In the genomic region with DNA sequence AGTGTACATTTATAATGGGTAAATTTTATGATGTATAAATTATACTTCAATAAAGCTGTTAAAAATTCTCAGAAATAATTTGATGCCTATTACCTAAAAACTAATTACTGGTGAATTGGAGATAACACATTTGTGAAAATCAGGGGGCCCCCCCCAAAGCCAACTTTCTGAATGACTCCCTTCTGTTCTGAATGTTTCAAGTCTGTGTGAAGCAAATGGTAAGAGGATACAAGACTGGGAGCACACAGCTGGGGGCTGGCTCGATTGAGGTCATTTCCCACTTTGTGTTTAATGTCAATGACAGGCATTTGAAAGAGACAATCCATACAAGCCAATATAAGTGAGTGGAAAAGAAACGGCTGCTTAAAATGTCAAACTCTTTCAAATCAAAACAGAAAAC, we compare ENCODE assay signal across 18 cellular contexts.
"Had no signal": no experiment of that assay in that cellular context is flagged by ENCODE, and none has a peak within 500 bp of the region (broad histone marks: within the 10 kb centered on the region; RNA-seq: fewer than 3 reads in every experiment).

No MANE protein-coding gene starts in this region.

- H3K36me3 Mint-ChIP-seq: activated naive CD4-positive, alpha-beta T cell treated with anti-CD3 and anti-CD28 coated beads, Interleukin-2, amount 50 U/mL, for 24 hours; naive thymus-derived CD8-positive, alpha-beta T cell; neural progenitor cell had no signal

- H3K27ac ChIP-seq: foreskin keratinocyte, lower lobe of right lung, neural progenitor cell, thyroid gland had no signal

- H3K4me1 Mint-ChIP-seq: central memory CD8-positive, alpha-beta T cell had no signal

- H3K9me3 ChIP-seq: lower lobe of right lung, thyroid gland had no signal

- H3K36me3 ChIP-seq: lower lobe of right lung, neural progenitor cell, thyroid gland had no signal

- H3K4me3 ChIP-seq: lower lobe of right lung, neural progenitor cell, thyroid gland had no signal

- DNase-seq: activated CD4-positive, alpha-beta T cell treated with anti-CD3 and anti-CD28 coated beads for 4 hours; activated CD8-positive, alpha-beta memory T cell treated with anti-CD3 and anti-CD28 coated beads for 24 hours; activated CD8-positive, alpha-beta memory T cell treated with anti-CD3 and anti-CD28 coated beads, Interleukin-2, amount 50 U/mL, for 4 hours; activated effector memory CD4-positive, alpha-beta T cell treated with Interleukin-2 at 50 U/mL for 16 hours; effector memory CD4-positive, alpha-beta T cell; foreskin keratinocyte; kidney; lower lobe of right lung; naive thymus-derived CD8-positive, alpha-beta T cell; small intestine; stimulated activated CD4-positive, alpha-beta T cell treated with anti-CD3 and anti-CD28 coated beads, Interleukin-2, amount 100 ng/mL, for 48 hours; stimulated activated naive CD4-positive, alpha-beta T cell; substantia nigra; thyroid gland had no signal

- ATAC-seq: foreskin keratinocyte; lower lobe of right lung; naive thymus-derived CD8-positive, alpha-beta T cell; SK-N-SH treated with all-trans-retinoic acid at 6 μM for 48 hours had no signal

- H3K27me3 ChIP-seq: foreskin keratinocyte, neural progenitor cell, thyroid gland had no signal

- H3K27ac Mint-ChIP-seq: activated naive CD4-positive, alpha-beta T cell treated with anti-CD3 and anti-CD28 coated beads, Interleukin-2, amount 50 U/mL, for 24 hours; neural progenitor cell had no signal

- H3K4me1 ChIP-seq: foreskin keratinocyte, lower lobe of right lung, thyroid gland had no signal

- H3K27me3 Mint-ChIP-seq: activated naive CD4-positive, alpha-beta T cell treated with anti-CD3 and anti-CD28 coated beads, Interleukin-2, amount 50 U/mL, for 24 hours; central memory CD8-positive, alpha-beta T cell; naive thymus-derived CD8-positive, alpha-beta T cell had no signal

- H3K9me3 Mint-ChIP-seq: activated naive CD4-positive, alpha-beta T cell treated with anti-CD3 and anti-CD28 coated beads, Interleukin-2, amount 50 U/mL, for 24 hours; central memory CD8-positive, alpha-beta T cell; naive thymus-derived CD8-positive, alpha-beta T cell; neural progenitor cell had no signal

- H3K4me3 Mint-ChIP-seq: activated naive CD4-positive, alpha-beta T cell treated with anti-CD3 and anti-CD28 coated beads, Interleukin-2, amount 50 U/mL, for 24 hours; central memory CD8-positive, alpha-beta T cell; naive thymus-derived CD8-positive, alpha-beta T cell; neural progenitor cell had no signal
